In the genomic region with DNA sequence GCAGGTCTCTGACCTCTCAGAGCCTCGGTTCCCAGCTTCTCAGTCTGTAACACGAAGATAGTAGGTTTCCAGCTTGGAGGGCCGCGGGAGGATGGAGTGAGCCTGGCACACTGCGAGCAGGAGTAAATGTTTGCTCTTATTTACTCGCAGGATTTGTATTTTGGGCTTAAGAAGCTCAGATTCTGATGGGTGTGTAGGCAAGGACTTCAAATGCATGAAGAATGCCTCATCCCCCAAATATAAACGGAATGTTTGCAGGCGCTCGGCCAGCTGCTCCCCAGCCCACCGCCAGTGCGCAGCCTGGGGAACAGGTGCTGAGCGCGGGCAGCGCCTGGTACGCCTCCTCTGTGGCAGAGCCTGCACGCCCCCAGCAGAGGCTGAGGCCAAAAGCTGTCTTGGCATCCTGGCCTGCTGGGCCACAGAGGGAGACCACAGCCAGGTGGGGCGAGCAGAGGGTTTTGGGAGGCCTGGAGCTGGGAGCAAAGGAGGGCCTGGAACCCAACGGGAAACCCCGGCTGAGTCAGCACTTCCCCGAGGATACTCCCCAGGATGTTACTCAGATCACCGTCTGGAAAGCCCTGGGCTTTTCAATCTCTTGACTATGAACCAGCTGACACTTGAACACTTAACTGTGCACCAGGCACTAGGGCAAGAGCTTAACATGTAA, we compare ENCODE assay signal across 8 cellular contexts. TPM values are rescaled to one million over a fixed set of nuclear protein-coding genes. Genes with fewer than 3 reads are reported as not detected.
A peak's percentile ranks its signal among the peaks of the same experiment; 100 is the strongest.
DNase-seq lines count a peak whose midpoint lies in the region; ATAC-seq lines count a peak whose summit lies in the region.

No MANE protein-coding gene starts in this region.

- intact Hi-C loops in activated CD4-positive, alpha-beta T cell treated with anti-CD3 and anti-CD28 coated beads, Interleukin-2, amount 10 ng/mL, durations not matched to agents 24 days and 14 days (cut with micrococcal nuclease) = loop anchor here (1.0 kb wide), 1 partner anchor 10 kb away; no protein-coding TSS in a partner anchor
- intact Hi-C loops in head of caudate nucleus (cut with DNase I) = no loop called here

- DNase-seq in activated CD4-positive, alpha-beta T cell treated with anti-CD3 and anti-CD28 coated beads, Interleukin-2, amount 10 ng/mL, durations not matched to agents 24 days and 14 days = peak; percentile 72
- no peak for DNase-seq in activated CD4-positive, alpha-beta T cell treated with anti-CD3 and anti-CD28 coated beads for 4 hours
- peak; percentile 64 for DNase-seq in activated T-cell treated with anti-CD3 and anti-CD28 coated beads, Interleukin-2, amount 50 U/mL, for 24 hours
- DNase-seq in glomerular endothelial cell (ENCODE audit: extremely low read depth, low read depth, low spot score) (peak; percentile 83), medulla oblongata (ENCODE audit: extremely low spot score) (no peak), head of caudate nucleus (no peak)
- no peak for DNase-seq in stimulated activated effector memory CD8-positive, alpha-beta T cell treated with anti-CD3 and anti-CD28 coated beads, Interleukin-12 subunit alpha, Interleukin-12 subunit beta, amount 100 ng/mL, for 72 hours (ENCODE audit: low spot score in 2 of 2)

- H3K4me1 Mint-ChIP-seq in activated CD4-positive, alpha-beta T cell treated with anti-CD3 and anti-CD28 coated beads, Interleukin-2, amount 10 ng/mL, durations not matched to agents 24 days and 14 days = peaks cover 73% of the 10 kb centered on the region
- peaks cover 89% of the 10 kb centered on the region for H3K4me1 Mint-ChIP-seq in activated T-cell treated with anti-CD3 and anti-CD28 coated beads, Interleukin-2, amount 50 U/mL, for 24 hours (ENCODE audit: low read depth)
- H3K4me1 Mint-ChIP-seq in stimulated activated effector memory CD8-positive, alpha-beta T cell treated with anti-CD3 and anti-CD28 coated beads, Interleukin-12 subunit alpha, Interleukin-12 subunit beta, amount 100 ng/mL, for 72 hours = peaks cover 88% of the 10 kb centered on the region

- no peaks in the 10 kb centered on the region for H3K27me3 Mint-ChIP-seq in activated CD4-positive, alpha-beta T cell treated with anti-CD3 and anti-CD28 coated beads, Interleukin-2, amount 10 ng/mL, durations not matched to agents 24 days and 14 days
- H3K27me3 Mint-ChIP-seq in activated T-cell treated with anti-CD3 and anti-CD28 coated beads, Interleukin-2, amount 50 U/mL, for 24 hours = no peaks in the 10 kb centered on the region

- ATAC-seq in stimulated activated effector memory CD8-positive, alpha-beta T cell treated with anti-CD3 and anti-CD28 coated beads, Interleukin-12 subunit alpha, Interleukin-12 subunit beta, amount 100 ng/mL, for 72 hours = peak; percentile 14
- no peak for ATAC-seq in GM21786 (IDR thresholded peaks at IDR 0.05; ENCODE audit: unreplicated experiment)

- peaks cover 7% of the 10 kb centered on the region for H3K9me3 Mint-ChIP-seq in activated CD4-positive, alpha-beta T cell treated with anti-CD3 and anti-CD28 coated beads, Interleukin-2, amount 10 ng/mL, durations not matched to agents 24 days and 14 days
- peaks cover 8% of the 10 kb centered on the region for H3K9me3 Mint-ChIP-seq in activated T-cell treated with anti-CD3 and anti-CD28 coated beads, Interleukin-2, amount 50 U/mL, for 24 hours
- no peaks in the 10 kb centered on the region for H3K9me3 Mint-ChIP-seq in stimulated activated effector memory CD8-positive, alpha-beta T cell treated with anti-CD3 and anti-CD28 coated beads, Interleukin-12 subunit alpha, Interleukin-12 subunit beta, amount 100 ng/mL, for 72 hours

- H3K36me3 Mint-ChIP-seq in activated CD4-positive, alpha-beta T cell treated with anti-CD3 and anti-CD28 coated beads, Interleukin-2, amount 10 ng/mL, durations not matched to agents 24 days and 14 days (ENCODE audit: low read depth) = peaks cover 51% of the 10 kb centered on the region
- H3K36me3 Mint-ChIP-seq in activated T-cell treated with anti-CD3 and anti-CD28 coated beads, Interleukin-2, amount 50 U/mL, for 24 hours (ENCODE audit: low read depth) = peaks cover 84% of the 10 kb centered on the region
- peaks cover 99% of the 10 kb centered on the region for H3K36me3 Mint-ChIP-seq in stimulated activated effector memory CD8-positive, alpha-beta T cell treated with anti-CD3 and anti-CD28 coated beads, Interleukin-12 subunit alpha, Interleukin-12 subunit beta, amount 100 ng/mL, for 72 hours

- H3K4me3 Mint-ChIP-seq in activated CD4-positive, alpha-beta T cell treated with anti-CD3 and anti-CD28 coated beads, Interleukin-2, amount 10 ng/mL, durations not matched to agents 24 days and 14 days = peak overlapping the region; percentile 77
- peak overlapping the region; percentile 68 for H3K4me3 Mint-ChIP-seq in activated T-cell treated with anti-CD3 and anti-CD28 coated beads, Interleukin-2, amount 50 U/mL, for 24 hours
- H3K4me3 Mint-ChIP-seq in stimulated activated effector memory CD8-positive, alpha-beta T cell treated with anti-CD3 and anti-CD28 coated beads, Interleukin-12 subunit alpha, Interleukin-12 subunit beta, amount 100 ng/mL, for 72 hours = peak overlapping the region; percentile 87

- peak overlapping the region; percentile 84 for H3K27ac Mint-ChIP-seq in activated CD4-positive, alpha-beta T cell treated with anti-CD3 and anti-CD28 coated beads, Interleukin-2, amount 10 ng/mL, durations not matched to agents 24 days and 14 days
- peak overlapping the region; percentile 90 for H3K27ac Mint-ChIP-seq in activated T-cell treated with anti-CD3 and anti-CD28 coated beads, Interleukin-2, amount 50 U/mL, for 24 hours
- peak overlapping the region; percentile 94 for H3K27ac Mint-ChIP-seq in stimulated activated effector memory CD8-positive, alpha-beta T cell treated with anti-CD3 and anti-CD28 coated beads, Interleukin-12 subunit alpha, Interleukin-12 subunit beta, amount 100 ng/mL, for 72 hours

RNA-seq across cellular contexts. Expression of gene EHD1, which starts 9.4 kb away (rescaled TPM):
- total RNA-seq in activated CD4-positive, alpha-beta T cell treated with anti-CD3 and anti-CD28 coated beads, Interleukin-2, amount 10 ng/mL, durations not matched to agents 24 days and 14 days = 93.0 and 101 TPM in 2 replicates
- total RNA-seq in glomerular endothelial cell = 142 and 158 TPM in 2 replicates

RNA-seq across cellular contexts. Expression of gene CDC42BPG, which starts 24.6 kb away (rescaled TPM):
- total RNA-seq in activated CD4-positive, alpha-beta T cell treated with anti-CD3 and anti-CD28 coated beads, Interleukin-2, amount 10 ng/mL, durations not matched to agents 24 days and 14 days = 0.05 TPM in 2 replicates
- total RNA-seq in glomerular endothelial cell = 0.44 and 0.64 TPM in 2 replicates

RNA-seq across cellular contexts. Expression of gene ATG2A, which starts 48.0 kb away (rescaled TPM):
- 22.5 and 23.1 TPM in 2 replicates for total RNA-seq in activated CD4-positive, alpha-beta T cell treated with anti-CD3 and anti-CD28 coated beads, Interleukin-2, amount 10 ng/mL, durations not matched to agents 24 days and 14 days
- 27.6 and 34.5 TPM in 2 replicates for total RNA-seq in glomerular endothelial cell

RNA-seq across cellular contexts. Expression of gene PPP2R5B, which starts 55.5 kb away (rescaled TPM):
- 11.4 and 16.7 TPM in 2 replicates for total RNA-seq in activated CD4-positive, alpha-beta T cell treated with anti-CD3 and anti-CD28 coated beads, Interleukin-2, amount 10 ng/mL, durations not matched to agents 24 days and 14 days
- 27.2 and 47.9 TPM in 2 replicates for total RNA-seq in glomerular endothelial cell

RNA-seq across cellular contexts. Expression of gene MEN1, which starts 58.7 kb away (rescaled TPM):
- 36.7 and 39.1 TPM in 2 replicates for total RNA-seq in activated CD4-positive, alpha-beta T cell treated with anti-CD3 and anti-CD28 coated beads, Interleukin-2, amount 10 ng/mL, durations not matched to agents 24 days and 14 days
- 22.7 and 26.4 TPM in 2 replicates for total RNA-seq in glomerular endothelial cell

Comparison
In these comparisons a context has a peak if more than half of its experiments do, and no peak if none do; other contexts are left out.
1. DNase-seq: peak in activated CD4-positive, alpha-beta T cell treated with anti-CD3 and anti-CD28 coated beads, Interleukin-2, amount 10 ng/mL, durations not matched to agents 24 days and 14 days (single experiment), activated T-cell treated with anti-CD3 and anti-CD28 coated beads, Interleukin-2, amount 50 U/mL, for 24 hours (single experiment) and glomerular endothelial cell (single experiment); none in activated CD4-positive, alpha-beta T cell treated with anti-CD3 and anti-CD28 coated beads for 4 hours (0 of 2), stimulated activated effector memory CD8-positive, alpha-beta T cell treated with anti-CD3 and anti-CD28 coated beads, Interleukin-12 subunit alpha, Interleukin-12 subunit beta, amount 100 ng/mL, for 72 hours (0 of 2), medulla oblongata (single experiment) and head of caudate nucleus (0 of 42).
2. Peak in every context shown above with its lines, with median percentiles within 50 percentile points of each other: H3K27ac Mint-ChIP-seq and H3K4me3 Mint-ChIP-seq.